11 cellular contexts compared by ENCODE assay signal in the genomic region with DNA sequence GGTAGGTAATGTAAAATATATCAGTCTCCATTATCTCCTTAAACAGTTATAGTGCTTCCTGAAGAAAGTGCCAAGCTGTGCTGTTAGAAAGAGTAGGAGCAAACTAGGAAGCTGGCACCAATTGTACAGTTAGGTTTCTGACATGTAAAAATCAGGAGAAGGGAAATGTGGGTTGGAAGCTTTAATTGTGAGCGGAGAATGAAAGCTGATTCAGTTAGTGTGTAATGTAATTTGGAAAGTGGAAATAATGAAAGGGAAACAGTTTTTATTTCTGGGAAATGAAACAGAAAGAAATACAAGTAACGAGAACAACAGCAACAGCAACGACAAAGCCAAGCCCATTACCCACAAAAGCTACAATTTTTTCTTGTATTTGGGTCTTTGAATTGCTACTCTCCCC. TPM values are rescaled to one million over a fixed set of nuclear protein-coding genes. Genes with fewer than 3 reads are reported as not detected.
A peak's percentile ranks its signal among the peaks of the same experiment; 100 is the strongest.
DNase-seq lines count a peak whose midpoint lies in the region; ATAC-seq, FAIRE-seq and TF ChIP-seq lines count a peak whose summit lies in the region.
"Had no signal": no experiment of that assay in that cellular context is flagged by ENCODE, and none has a peak within 500 bp of the region (broad histone marks: within the 10 kb centered on the region; RNA-seq: fewer than 3 reads in every experiment).

No MANE protein-coding gene starts in this region.

- peak; percentile 86 for FAIRE-seq in GM18507 (lab: Jason Lieb, UNC)

- H3K27me3 Mint-ChIP-seq in CD4-positive, alpha-beta memory T cell = no peaks in the 10 kb centered on the region
- H3K27me3 Mint-ChIP-seq in activated T-helper 17 cell treated with anti-CD3 and anti-CD28 coated beads, Interleukin-2, amount 50 U/mL, for 72 hours = no peaks in the 10 kb centered on the region
- peaks cover 10% of the 10 kb centered on the region for H3K27me3 Mint-ChIP-seq in nephron progenitor cell (ENCODE audit: low read depth, poor library complexity)

- H3K36me3 ChIP-seq in CD4-positive, alpha-beta memory T cell (ENCODE audit: insufficient read depth, low read length) = no peaks in the 10 kb centered on the region
- no peaks in the 10 kb centered on the region for H3K36me3 ChIP-seq in vagina

- POLR2A ChIA-PET in CD4-positive, alpha-beta memory T cell (lab: Charles Lee; ENCODE audit: partially characterized antibody) = no interaction called here

- H3K9me3 ChIP-seq in CD4-positive, alpha-beta memory T cell (ENCODE audit: control insufficient read depth in 1 of 2, low read length in 2 of 2) = no peaks in the 10 kb centered on the region
- no peaks in the 10 kb centered on the region for H3K9me3 ChIP-seq in vagina

- H3K27me3 ChIP-seq in CD4-positive, alpha-beta memory T cell (ENCODE audit: insufficient read depth, low read length) = no peaks in the 10 kb centered on the region
- H3K27me3 ChIP-seq in vagina = no peaks in the 10 kb centered on the region

- CTCF ChIA-PET in CD4-positive, alpha-beta memory T cell (lab: Charles Lee; ENCODE audit: partially characterized antibody) = interaction anchor here (1.0 kb wide), 1 partner anchor 174 kb away, joined by 3 read pairs; no protein-coding TSS in a partner anchor

- no peaks in the 10 kb centered on the region for H3K36me3 Mint-ChIP-seq in CD4-positive, alpha-beta memory T cell
- H3K36me3 Mint-ChIP-seq in activated T-helper 17 cell treated with anti-CD3 and anti-CD28 coated beads, Interleukin-2, amount 50 U/mL, for 72 hours (ENCODE audit: low read depth) = no peaks in the 10 kb centered on the region
- H3K36me3 Mint-ChIP-seq in nephron progenitor cell (ENCODE audit: low read depth) = no peaks in the 10 kb centered on the region
- H3K36me3 Mint-ChIP-seq: mesothelial cell of epicardium had no signal

- H3K27ac Mint-ChIP-seq in CD4-positive, alpha-beta memory T cell = peak overlapping the region; percentile 3 to 83 (median 15)
- H3K27ac Mint-ChIP-seq in activated T-helper 17 cell treated with anti-CD3 and anti-CD28 coated beads, Interleukin-2, amount 50 U/mL, for 72 hours = peak overlapping the region; percentile 93
- peak overlapping the region; percentile 16 for H3K27ac Mint-ChIP-seq in nephron progenitor cell
- H3K27ac Mint-ChIP-seq: mesothelial cell of epicardium had no signal

- no peak for TF ChIP-seq POLR2A in vagina (IDR thresholded peaks at IDR 0.05)

- no peak overlapping the region for H3K4me3 ChIP-seq in CD4-positive, alpha-beta memory T cell (ENCODE audit: low read length in 2 of 2)
- no peak overlapping the region for H3K4me3 ChIP-seq in vagina
- H3K4me3 ChIP-seq: SK-N-MC had no signal

- peaks cover 35 to 51% (median 44%) of the 10 kb centered on the region in 4 donors for H3K4me1 Mint-ChIP-seq in CD4-positive, alpha-beta memory T cell
- peaks cover 42% of the 10 kb centered on the region for H3K4me1 Mint-ChIP-seq in activated T-helper 17 cell treated with anti-CD3 and anti-CD28 coated beads, Interleukin-2, amount 50 U/mL, for 72 hours
- H3K4me1 Mint-ChIP-seq in nephron progenitor cell = no peaks in the 10 kb centered on the region

- intact Hi-C loops in CD4-positive, alpha-beta memory T cell (cut with micrococcal nuclease) = loop anchor here (5.0 kb wide), 1 partner anchor 51 kb away; a partner anchor contains a TSS
- intact Hi-C loops in vagina (cut with DNase I) = no loop called here

- peaks cover 40% of the 10 kb centered on the region for H3K4me1 ChIP-seq in CD4-positive, alpha-beta memory T cell (ENCODE audit: insufficient read depth, low read length)
- peaks cover 47% of the 10 kb centered on the region for H3K4me1 ChIP-seq in vagina

- no peak overlapping the region for H3K27ac ChIP-seq in CD4-positive, alpha-beta memory T cell (ENCODE audit: low read depth, low read length)
- no peak overlapping the region for H3K27ac ChIP-seq in vagina
- H3K27ac ChIP-seq: SK-N-MC had no signal

- DNase-seq in CD4-positive, alpha-beta memory T cell = no peak
- DNase-seq in GM18507 (ENCODE audit: extremely low spot score, insufficient read length, low read depth) (no peak), nephron progenitor cell (no peak), vagina (ENCODE audit: extremely low spot score in 2 of 2) (no peak)
- DNase-seq: hippocampal formation, NCI-H1092 treated with DMSO at 0.1 percent for 48 hours had no signal

- peaks cover 0 to 2% (median 0%) of the 10 kb centered on the region in 8 donors for H3K9me3 Mint-ChIP-seq in CD4-positive, alpha-beta memory T cell
- no peaks in the 10 kb centered on the region for H3K9me3 Mint-ChIP-seq in activated T-helper 17 cell treated with anti-CD3 and anti-CD28 coated beads, Interleukin-2, amount 50 U/mL, for 72 hours
- no peaks in the 10 kb centered on the region for H3K9me3 Mint-ChIP-seq in nephron progenitor cell
- H3K9me3 Mint-ChIP-seq: mesothelial cell of epicardium had no signal

- ATAC-seq in activated T-helper 17 cell treated with anti-CD3 and anti-CD28 coated beads, Interleukin-2, amount 50 U/mL, for 72 hours (replicated peaks) = peak; percentile 51
- ATAC-seq in HG03565 (IDR thresholded peaks at IDR 0.05; ENCODE audit: unreplicated experiment) (no peak), GM18868 (IDR thresholded peaks at IDR 0.05; ENCODE audit: unreplicated experiment) (no peak)

- TF ChIP-seq CTCF in nephron progenitor cell (IDR thresholded peaks at IDR 0.05) = no peak
- TF ChIP-seq CTCF in vagina (IDR thresholded peaks at IDR 0.05) = no peak

- peak overlapping the region in 7 of 8 donors; percentile 33 to 85 (median 61) for H3K4me3 Mint-ChIP-seq in CD4-positive, alpha-beta memory T cell
- H3K4me3 Mint-ChIP-seq in activated T-helper 17 cell treated with anti-CD3 and anti-CD28 coated beads, Interleukin-2, amount 50 U/mL, for 72 hours = peak overlapping the region; percentile 75
- H3K4me3 Mint-ChIP-seq in nephron progenitor cell = no peak overlapping the region
- H3K4me3 Mint-ChIP-seq: mesothelial cell of epicardium had no signal

RNA-seq across cellular contexts. Expression of a gene that starts 48.8 kb away (rescaled TPM):
- 10 to 100 TPM; 17.0 to 19.9 TPM for total RNA-seq in CD4-positive, alpha-beta memory T cell
- polyA plus RNA-seq in CD4-positive, alpha-beta memory T cell = 1 to 10 TPM; 4.6 to 8.0 TPM
- total RNA-seq in activated T-helper 17 cell treated with anti-CD3 and anti-CD28 coated beads, Interleukin-2, amount 50 U/mL, for 72 hours = 10 to 100 TPM; 17.3 to 24.6 TPM
- total RNA-seq in vagina = 25.8 TPM

Comparison
In these comparisons a context has a peak if more than half of its experiments do, and no peak if none do; other contexts are left out.
1. H3K27ac Mint-ChIP-seq: peak in every context shown above with its lines; median percentile 93 in activated T-helper 17 cell treated with anti-CD3 and anti-CD28 coated beads, Interleukin-2, amount 50 U/mL, for 72 hours; 16 in nephron progenitor cell; 15 in CD4-positive, alpha-beta memory T cell.